ENCODE assay signal across 30 cellular contexts in genomic region chr15:41914406-41914805, GRCh38. TPM values are rescaled to one million over a fixed set of nuclear protein-coding genes. Genes with fewer than 3 reads are reported as not detected.
DNase-seq lines count a peak whose midpoint lies in the region; ATAC-seq and TF ChIP-seq lines count a peak whose summit lies in the region.
"Had no signal": no experiment of that assay in that cellular context is flagged by ENCODE, and none has a peak within 500 bp of the region (broad histone marks: within the 10 kb centered on the region; RNA-seq: fewer than 3 reads in every experiment).

No MANE protein-coding gene starts in this region.

- DNase-seq in CD14-positive monocyte (ENCODE audit: low spot score) (no peak), left ventricle myocardium superior (no peak), HFFc6 (no peak), GM23248 (no peak)
- DNase-seq: activated CD4-positive, alpha-beta memory T cell treated with anti-CD3 and anti-CD28 coated beads for 36 hours; activated CD4-positive, CD25-positive, alpha-beta regulatory T cell treated with anti-CD3 and anti-CD28 coated beads, Interleukin-2, amount 50 U/mL, for 72 hours; activated CD8-positive, alpha-beta memory T cell treated with anti-CD3 and anti-CD28 coated beads, Interleukin-2, amount 50 U/mL, for 4 hours; AML-193; CD8-positive, alpha-beta memory T cell; dermis blood vessel endothelial cell; esophagus squamous epithelium; hypothalamus; immature natural killer cell; mesendoderm; NCI-H1417 treated with DMSO at 0.1 percent for 48 hours; NCI-H2081; SK-N-SH; stimulated activated CD4-positive, alpha-beta T cell treated with anti-CD3 and anti-CD28 coated beads, Interleukin-4, amount 100 ng/mL, for 24 hours; stimulated activated naive B cell treated with anti-CD40 and anti-IgM and Interleukin-4, amounts not matched to agents 10 μg/mL and 1 μg/mL and 100 μg/mL, for 72 hours had no signal

- H2AFZ ChIP-seq in GM23248, result no peak overlapping the region

- H3K27me3 Mint-ChIP-seq in CD14-positive monocyte (ENCODE audit: low read depth in 3 of 3) (no peaks in the 10 kb centered on the region), HFFc6 (ENCODE audit: insufficient read depth) (peaks cover 2% of the 10 kb centered on the region; the same call in 1 of the 2 replicates)
- H3K27me3 Mint-ChIP-seq: activated CD4-positive, alpha-beta memory T cell treated with anti-CD3 and anti-CD28 coated beads for 36 hours; activated naive CD4-positive, alpha-beta T cell treated with anti-CD3 and anti-CD28 coated beads, Interleukin-2, amount 50 U/mL, for 24 hours; stimulated activated naive B cell treated with anti-CD40 and anti-IgM and Interleukin-4, amounts not matched to agents 10 μg/mL and 1 μg/mL and 100 μg/mL, for 72 hours had no signal

- H3K9me3 Mint-ChIP-seq in CD14-positive monocyte (no peaks in the 10 kb centered on the region), HFFc6 (no peaks in the 10 kb centered on the region)
- H3K9me3 Mint-ChIP-seq: activated CD4-positive, alpha-beta memory T cell treated with anti-CD3 and anti-CD28 coated beads for 36 hours; activated naive CD4-positive, alpha-beta T cell treated with anti-CD3 and anti-CD28 coated beads, Interleukin-2, amount 50 U/mL, for 24 hours; CD8-positive, alpha-beta memory T cell; immature natural killer cell; stimulated activated naive B cell treated with anti-CD40 and anti-IgM and Interleukin-4, amounts not matched to agents 10 μg/mL and 1 μg/mL and 100 μg/mL, for 72 hours; T-helper 1 cell treated with Interleukin-12 subunit alpha and Interleukin-12 subunit beta and Interleukin-4 antibody, amounts not matched to agents 30 μg/mL and 1 μg/mL, for 36 hours had no signal

- in situ Hi-C loops in GM23248 (cut with MboI), result no loop called here

- H3F3A ChIP-seq in GM23248 (ENCODE audit: insufficient read depth), result peaks cover 5% of the 10 kb centered on the region; the same call in 1 of the 2 replicates

- H3K4me2 ChIP-seq in GM23248 (ENCODE audit: unreplicated experiment), result no peak overlapping the region
- H3K4me2 ChIP-seq: A549, SK-N-SH had no signal

- H3K9me2 ChIP-seq in GM23248 (ENCODE audit: insufficient read depth), result no peaks in the 10 kb centered on the region
- H3K9me2 ChIP-seq: SK-N-SH had no signal

- WGBS in GM23248 (ENCODE audit: low coverage in 1 of 2, low lambda C conversion rate in 2 of 2, missing lambda C conversion rate in 2 of 2), 2 experiments, result 91 to 96% methylated on average over 5 of the region's 5 CpGs

- TF ChIP-seq CTCF in CD14-positive monocyte (IDR thresholded peaks at IDR 0.05) (no peak), HFFc6 (IDR thresholded peaks at IDR 0.05) (no peak)

- H3K4me1 ChIP-seq in skeletal muscle tissue (ENCODE audit: control insufficient read depth in 3 of 3, insufficient read depth in 3 of 3, low read length in 3 of 3) (peaks cover 33 to 65% (median 49%) of the 10 kb centered on the region in 3 donors), GM23248 (ENCODE audit: insufficient read depth) (peaks cover 7% of the 10 kb centered on the region; the same call in 1 of the 2 replicates)

- peak overlapping the region in 1 of 3 donors; percentile 40 for H3K9ac ChIP-seq in skeletal muscle tissue (ENCODE audit: low read depth in 1 of 3, low read length in 3 of 3)
- H3K9ac ChIP-seq in GM23248, result no peak overlapping the region
- H3K9ac ChIP-seq: SK-N-SH had no signal

- H3K79me2 ChIP-seq in GM23248 (ENCODE audit: insufficient read depth), result peaks cover 6% of the 10 kb centered on the region

- H3K36me3 Mint-ChIP-seq in CD14-positive monocyte, result peaks cover 56 to 57% of the 10 kb centered on the region in 2 donors
- H3K36me3 Mint-ChIP-seq in HFFc6 (ENCODE audit: low read depth), result peaks cover 19% of the 10 kb centered on the region

- no peaks in the 10 kb centered on the region for H4K20me1 ChIP-seq in GM23248 (ENCODE audit: insufficient read depth)

- intact Hi-C loops in CD14-positive monocyte (cut with micrococcal nuclease), result loop anchor here in 1 of 2 donors (2.0 kb wide), 1 partner anchor 14 kb away; no protein-coding TSS in a partner anchor
- intact Hi-C loops in left ventricle myocardium superior (cut with micrococcal nuclease), result no loop called here

- H3K27me3 ChIP-seq in skeletal muscle tissue (ENCODE audit: control insufficient read depth in 3 of 3, insufficient read depth in 3 of 3, low read length in 3 of 3), result no peaks in the 10 kb centered on the region
- no peaks in the 10 kb centered on the region for H3K27me3 ChIP-seq in GM23248 (replicated peaks; ENCODE audit: insufficient read depth)
- H3K27me3 ChIP-seq: esophagus squamous epithelium, vagina had no signal

- peaks cover 65% of the 10 kb centered on the region for H3K4me1 Mint-ChIP-seq in CD14-positive monocyte
- peaks cover 41% of the 10 kb centered on the region for H3K4me1 Mint-ChIP-seq in HFFc6 (ENCODE audit: low read depth)
- H3K4me1 Mint-ChIP-seq: activated naive CD4-positive, alpha-beta T cell treated with anti-CD3 and anti-CD28 coated beads, Interleukin-2, amount 50 U/mL, for 24 hours; CD8-positive, alpha-beta memory T cell had no signal

- H3K4me3 Mint-ChIP-seq in CD14-positive monocyte, result no peak overlapping the region
- no peak overlapping the region for H3K4me3 Mint-ChIP-seq in HFFc6
- H3K4me3 Mint-ChIP-seq: activated CD4-positive, alpha-beta memory T cell treated with anti-CD3 and anti-CD28 coated beads for 36 hours; activated naive CD4-positive, alpha-beta T cell treated with anti-CD3 and anti-CD28 coated beads, Interleukin-2, amount 50 U/mL, for 24 hours; CD8-positive, alpha-beta memory T cell; immature natural killer cell; T-helper 1 cell treated with Interleukin-12 subunit alpha and Interleukin-12 subunit beta and Interleukin-4 antibody, amounts not matched to agents 30 μg/mL and 1 μg/mL, for 36 hours had no signal

- no peaks in the 10 kb centered on the region for H3K9me3 ChIP-seq in skeletal muscle tissue (ENCODE audit: control insufficient read depth in 3 of 3, low read length in 3 of 3)
- no peaks in the 10 kb centered on the region for H3K9me3 ChIP-seq in GM23248 (ENCODE audit: low read depth)
- H3K9me3 ChIP-seq: A549, esophagus squamous epithelium, SK-N-SH, thoracic aorta, vagina had no signal

- peaks cover 0 to 3% (median 2%) of the 10 kb centered on the region in 3 donors for H3K36me3 ChIP-seq in skeletal muscle tissue (ENCODE audit: control insufficient read depth in 3 of 3, insufficient read depth in 3 of 3, low read length in 3 of 3)
- no peaks in the 10 kb centered on the region for H3K36me3 ChIP-seq in GM23248 (ENCODE audit: low read depth)

- ATAC-seq in left ventricle myocardium superior (peak; percentile 70), GM19035 (IDR thresholded peaks at IDR 0.05; ENCODE audit: unreplicated experiment) (no peak), GM21526 (IDR thresholded peaks at IDR 0.05; ENCODE audit: low FRiP score, unreplicated experiment) (no peak)
- ATAC-seq: A549, HCT116 had no signal

- H3K27ac Mint-ChIP-seq in CD14-positive monocyte, result peak overlapping the region; percentile 95 to 98 (median 97)
- no peak overlapping the region for H3K27ac Mint-ChIP-seq in HFFc6
- H3K27ac Mint-ChIP-seq: activated CD4-positive, alpha-beta memory T cell treated with anti-CD3 and anti-CD28 coated beads for 36 hours; activated naive CD4-positive, alpha-beta T cell treated with anti-CD3 and anti-CD28 coated beads, Interleukin-2, amount 50 U/mL, for 24 hours; immature natural killer cell; T-helper 1 cell treated with Interleukin-12 subunit alpha and Interleukin-12 subunit beta and Interleukin-4 antibody, amounts not matched to agents 30 μg/mL and 1 μg/mL, for 36 hours had no signal

- peak overlapping the region; percentile 39 for H3K27ac ChIP-seq in cingulate gyrus (ENCODE audit: low read depth, low read length)
- peak overlapping the region; percentile 38 for H3K27ac ChIP-seq in skeletal muscle tissue (ENCODE audit: low read depth, low read length)
- H3K27ac ChIP-seq in GM23248, result no peak overlapping the region
- H3K27ac ChIP-seq: A549, HL-60, vagina had no signal

- no peak overlapping the region for H3K4me3 ChIP-seq in skeletal muscle tissue (ENCODE audit: low read length in 3 of 3)
- H3K4me3 ChIP-seq in GM23248, result no peak overlapping the region
- H3K4me3 ChIP-seq: A549, esophagus squamous epithelium, thoracic aorta, vagina had no signal

RNA-seq across cellular contexts. Expression of gene SPTBN5, which starts 20.6 kb away (rescaled TPM):
- polyA plus RNA-seq in CD14-positive monocyte (not detected), GM23248 (2016; fragmentation: Nextera tagmentation; extraction: Ambion mirVana) (0.03 TPM in 1 of 2 replicates, not detected in the other)
- total RNA-seq in left ventricle myocardium superior (3.6 TPM), skeletal muscle tissue (1.0 TPM)
- under 1 TPM; 0.16 to 0.34 (median 0.24) TPM for total RNA-seq in HFFc6 (2021; fragmentation: NEBNext Ultra II Directional; extraction: Animal tissue kit (Norgen Biotek cat#: 25700))
- 0.11 and 0.25 TPM in 2 replicates for total RNA-seq in GM23248 (2014; rRNA removed; shearing (Covaris generic))
- polyA plus RNA-seq: CD8-positive, alpha-beta memory T cell had no signal

RNA-seq across cellular contexts. Expression of gene EHD4, which starts 58.0 kb away (rescaled TPM):
- 10 to 100 TPM; 14.2 to 16.0 TPM for polyA plus RNA-seq in CD14-positive monocyte
- 53.5 TPM for total RNA-seq in left ventricle myocardium superior
- total RNA-seq in skeletal muscle tissue, result 24.0 TPM
- total RNA-seq in HFFc6 (2021; fragmentation: NEBNext Ultra II Directional; extraction: Animal tissue kit (Norgen Biotek cat#: 25700)), result 10 to 100 TPM; 14.1 to 21.8 (median 18.1) TPM
- total RNA-seq in GM23248 (2014; rRNA removed; shearing (Covaris generic)), result 15.9 and 17.7 TPM in 2 replicates
- 18.7 and 21.0 TPM in 2 replicates for polyA plus RNA-seq in GM23248 (2016; fragmentation: Nextera tagmentation; extraction: Ambion mirVana)
